Comparison of ENCODE assay signal across 8 cellular contexts in the genomic region with DNA sequence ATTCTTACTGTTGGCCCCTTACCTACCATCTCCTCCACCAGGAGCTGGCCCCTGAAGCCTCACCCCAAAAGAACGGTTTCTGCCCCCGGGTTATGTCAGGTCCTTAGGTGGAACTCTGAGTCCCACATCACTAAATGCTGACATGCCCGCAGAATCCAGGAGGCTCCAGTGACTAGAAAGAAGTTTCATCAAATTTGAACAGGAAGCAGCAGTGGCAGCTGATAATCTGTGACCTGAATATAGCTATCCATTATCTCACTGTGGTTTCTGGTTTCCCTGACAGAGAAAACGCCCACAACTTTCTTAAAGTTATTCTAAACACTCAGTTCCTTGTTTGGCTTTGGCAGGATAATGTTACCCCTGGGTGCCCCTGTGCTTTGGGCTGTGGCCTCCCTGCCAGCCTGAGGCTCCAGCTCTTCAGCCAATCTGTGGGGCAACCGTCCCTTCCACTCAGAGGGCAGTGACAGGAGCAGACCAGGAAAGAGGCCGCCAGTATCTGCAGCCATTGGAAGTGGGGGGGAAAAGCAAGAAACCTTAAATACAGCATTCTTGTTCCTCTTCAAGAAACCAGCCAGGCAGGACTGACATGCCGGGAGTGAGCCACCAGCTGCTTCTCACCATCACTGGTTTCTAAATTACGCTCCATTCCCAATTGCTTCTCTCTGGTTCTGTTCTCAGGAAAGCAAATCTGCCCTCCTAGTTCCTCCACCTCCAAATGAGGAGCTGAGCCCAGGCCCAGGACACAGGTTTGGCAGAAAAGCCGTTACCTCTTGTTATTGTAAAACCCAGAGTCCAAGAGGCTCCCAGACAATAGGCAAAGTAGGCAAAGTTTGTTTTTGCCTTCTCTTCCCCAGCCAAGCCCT. TPM values are rescaled to one million over a fixed set of nuclear protein-coding genes. Genes with fewer than 3 reads are reported as not detected.
A peak's percentile ranks its signal among the peaks of the same experiment; 100 is the strongest.
DNase-seq lines count a peak whose midpoint lies in the region; ATAC-seq and TF ChIP-seq lines count a peak whose summit lies in the region.

No MANE protein-coding gene starts in this region.

- H2AFZ ChIP-seq in smooth muscle cell (ENCODE audit: low read depth): no peak overlapping the region

- WGBS in heart right ventricle, 2 donors: 50 to 52% methylated on average over 9 of the region's 9 CpGs
- WGBS in smooth muscle cell (ENCODE audit: low lambda C conversion rate): 30% methylated on average over 9 of the region's 9 CpGs

- DNase-seq in EL (peak; percentile 48), Kasumi-1 (lab: John Stamatoyannopoulos, UW) (peak; percentile 99 to 100), heart right ventricle (no peak), smooth muscle cell (lab: John Stamatoyannopoulos, UW; ENCODE audit: unreplicated experiment) (no peak), NCI-H82 (lab: John Stamatoyannopoulos, UW) (no peak)
- peak; percentile 57 for DNase-seq in activated CD8-positive, alpha-beta memory T cell treated with anti-CD3 and anti-CD28 coated beads, Interleukin-2, amount 10 ng/mL, durations not matched to agents 7 days and 5 days

- no peaks in the 10 kb centered on the region for H4K20me1 ChIP-seq in smooth muscle cell (ENCODE audit: low read depth)

- no peaks in the 10 kb centered on the region for H3K79me2 ChIP-seq in smooth muscle cell (ENCODE audit: low read depth)

- no peaks in the 10 kb centered on the region for H3K9me3 ChIP-seq in heart right ventricle
- no peaks in the 10 kb centered on the region for H3K9me3 ChIP-seq in smooth muscle cell (replicated peaks; ENCODE audit: low read depth)

- CTCF ChIA-PET in activated CD8-positive, alpha-beta memory T cell treated with anti-CD3 and anti-CD28 coated beads, Interleukin-2, amount 10 ng/mL, durations not matched to agents 7 days and 5 days (lab: Charles Lee): interaction anchor here (0.7 to 4.9 kb wide), 23 partner anchors 9 to 183 kb away, joined by 3 to 33 read pairs (median 4); no protein-coding TSS in a partner anchor

- peak overlapping the region in 9 of 10 donors; percentile 21 to 74 (median 61) for H3K27ac ChIP-seq in heart right ventricle
- peak overlapping the region; percentile 44 for H3K27ac ChIP-seq in smooth muscle cell (ENCODE audit: low read depth)

- H3K36me3 Mint-ChIP-seq in activated CD8-positive, alpha-beta memory T cell treated with anti-CD3 and anti-CD28 coated beads, Interleukin-2, amount 10 ng/mL, durations not matched to agents 7 days and 5 days: peaks cover 2% of the 10 kb centered on the region

- H3K4me1 ChIP-seq in heart right ventricle (peaks cover 5 to 60% (median 11%) of the 10 kb centered on the region in 9 donors), smooth muscle cell (ENCODE audit: low read depth) (peaks cover 7% of the 10 kb centered on the region)

- H3K27me3 Mint-ChIP-seq in activated CD8-positive, alpha-beta memory T cell treated with anti-CD3 and anti-CD28 coated beads, Interleukin-2, amount 10 ng/mL, durations not matched to agents 7 days and 5 days: peaks cover 2% of the 10 kb centered on the region

- ATAC-seq in GM21515 (IDR thresholded peaks at IDR 0.05; ENCODE audit: unreplicated experiment): peak; percentile 48
- peak; percentile 77 for ATAC-seq in activated CD8-positive, alpha-beta memory T cell treated with anti-CD3 and anti-CD28 coated beads, Interleukin-2, amount 10 ng/mL, durations not matched to agents 7 days and 5 days
- peak; percentile 53 to 78 (median 70) for ATAC-seq in heart right ventricle
- ATAC-seq in GM19467 (IDR thresholded peaks at IDR 0.05; ENCODE audit: unreplicated experiment): no peak

- peak overlapping the region; percentile 90 for H3K27ac Mint-ChIP-seq in activated CD8-positive, alpha-beta memory T cell treated with anti-CD3 and anti-CD28 coated beads, Interleukin-2, amount 10 ng/mL, durations not matched to agents 7 days and 5 days

- no peak overlapping the region for H3K9ac ChIP-seq in smooth muscle cell (ENCODE audit: low read depth)

- peak overlapping the region; percentile 31 for H3K4me3 Mint-ChIP-seq in activated CD8-positive, alpha-beta memory T cell treated with anti-CD3 and anti-CD28 coated beads, Interleukin-2, amount 10 ng/mL, durations not matched to agents 7 days and 5 days

- H3K36me3 ChIP-seq in heart right ventricle (no peaks in the 10 kb centered on the region), smooth muscle cell (ENCODE audit: low read depth) (no peaks in the 10 kb centered on the region)

- intact Hi-C loops in heart right ventricle (cut with DNase I): loop anchor here in 4 of 10 donors (1.0 to 5.0 kb wide), 4 partner anchors 39 to 126 kb away; no protein-coding TSS in a partner anchor

- peaks cover 48% of the 10 kb centered on the region for H3K4me1 Mint-ChIP-seq in activated CD8-positive, alpha-beta memory T cell treated with anti-CD3 and anti-CD28 coated beads, Interleukin-2, amount 10 ng/mL, durations not matched to agents 7 days and 5 days

- H3F3A ChIP-seq in smooth muscle cell (ENCODE audit: low read depth): peaks cover 31% of the 10 kb centered on the region

- H3K9me3 Mint-ChIP-seq in activated CD8-positive, alpha-beta memory T cell treated with anti-CD3 and anti-CD28 coated beads, Interleukin-2, amount 10 ng/mL, durations not matched to agents 7 days and 5 days (ENCODE audit: low read depth): no peaks in the 10 kb centered on the region

- H3K4me3 ChIP-seq in heart right ventricle: no peak overlapping the region
- no peak overlapping the region for H3K4me3 ChIP-seq in smooth muscle cell

- TF ChIP-seq CTCF in heart right ventricle (IDR thresholded peaks at IDR 0.05): no peak
- no peak for TF ChIP-seq CTCF in smooth muscle cell (IDR thresholded peaks at IDR 0.05; ENCODE audit: borderline replicate concordance, insufficient read depth, poor library complexity, severe bottlenecking)

- peak overlapping the region; percentile 35 for H3K4me2 ChIP-seq in smooth muscle cell

- H3K27me3 ChIP-seq in heart right ventricle: no peaks in the 10 kb centered on the region
- H3K27me3 ChIP-seq in smooth muscle cell (ENCODE audit: low read depth): no peaks in the 10 kb centered on the region

RNA-seq across cellular contexts. Expression of a gene that starts 41.2 kb away (rescaled TPM):
- 10 to 100 TPM; 19.8 to 28.4 TPM for total RNA-seq in activated CD8-positive, alpha-beta memory T cell treated with anti-CD3 and anti-CD28 coated beads, Interleukin-2, amount 10 ng/mL, durations not matched to agents 7 days and 5 days
- total RNA-seq in heart right ventricle: 100 to 1,000 TPM; 210 to 369 (median 251) TPM
- polyA plus RNA-seq in heart right ventricle: 100 to 1,000 TPM; 117 to 190 TPM
- total RNA-seq in smooth muscle cell: 187 and 190 TPM in 2 replicates
- 128 TPM in 2 replicates for polyA plus RNA-seq in smooth muscle cell

RNA-seq across cellular contexts. Expression of a gene that starts 45.8 kb away (rescaled TPM):
- 1 to 10 TPM; 2.2 to 4.8 TPM for total RNA-seq in activated CD8-positive, alpha-beta memory T cell treated with anti-CD3 and anti-CD28 coated beads, Interleukin-2, amount 10 ng/mL, durations not matched to agents 7 days and 5 days
- total RNA-seq in heart right ventricle (10 to 100 TPM in 2 of 10 donors, 1 to 10 TPM in 8; 4.4 to 44.3 (median 9.1) TPM), smooth muscle cell (4.1 and 10.7 TPM in 2 replicates)
- polyA plus RNA-seq in heart right ventricle (10 to 100 TPM in 1 of 2 donors, 1 to 10 TPM in 1; 5.6 to 10.4 TPM), smooth muscle cell (9.2 and 28.9 TPM in 2 replicates)

Comparison
In these comparisons a context has a peak if more than half of its experiments do, and no peak if none do; other contexts are left out.
1. DNase-seq: peak in EL (single experiment), Kasumi-1 (2 of 2) and activated CD8-positive, alpha-beta memory T cell treated with anti-CD3 and anti-CD28 coated beads, Interleukin-2, amount 10 ng/mL, durations not matched to agents 7 days and 5 days (single experiment); none in heart right ventricle (0 of 2), smooth muscle cell (single experiment) and NCI-H82 (single experiment).